ENCODE assay signal across 8 cellular contexts in the genomic region with DNA sequence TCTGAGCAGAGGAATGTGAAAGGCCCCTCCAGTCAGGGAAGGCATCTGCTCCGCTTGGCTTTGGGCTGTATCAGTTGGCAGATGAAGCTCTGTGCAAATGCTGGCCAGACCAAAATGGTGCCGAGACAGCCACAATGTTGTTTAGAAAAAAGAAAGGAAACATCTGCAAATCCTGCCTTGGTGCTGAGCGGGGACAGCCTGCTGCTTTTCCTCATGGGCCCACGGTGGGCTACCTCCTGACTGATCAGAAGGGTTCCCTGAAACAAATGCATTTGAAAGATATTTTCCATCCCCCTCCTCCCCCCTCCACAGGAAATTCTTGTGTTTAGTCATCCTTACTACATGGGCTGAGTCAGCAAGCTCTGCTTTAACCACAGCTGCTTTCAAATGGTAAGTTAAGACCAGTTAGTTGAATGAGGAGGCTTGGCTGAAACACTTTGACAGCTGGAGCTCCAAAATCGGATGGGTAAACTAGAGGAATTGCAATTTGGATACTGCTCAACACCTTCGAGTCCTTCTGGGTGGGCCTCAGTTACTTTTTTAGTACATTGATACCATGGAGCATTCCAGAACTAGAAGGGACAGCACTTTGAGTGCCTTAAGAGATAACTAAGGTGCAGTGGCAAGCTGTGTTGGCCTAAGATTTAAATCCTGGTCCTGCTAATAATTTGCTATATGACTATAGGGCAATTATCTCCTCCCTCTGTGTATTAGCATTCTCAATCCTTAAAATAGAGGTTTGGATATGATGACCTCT. TPM values are rescaled to one million over a fixed set of nuclear protein-coding genes. Genes with fewer than 3 reads are reported as not detected.
DNase-seq lines count a peak whose midpoint lies in the region; ATAC-seq and TF ChIP-seq lines count a peak whose summit lies in the region.

No MANE protein-coding gene starts in this region.

- peaks cover 0 to 66% of the 10 kb centered on the region in 2 donors for H3K27me3 ChIP-seq in breast epithelium

- H3K4me3 ChIP-seq in breast epithelium: no peak overlapping the region

- CTCF ChIA-PET in MCF 10A (lab: Yijun Ruan, JAX): interaction anchor here (0.7 to 1.4 kb wide), 3 partner anchors 18 to 131 kb away, joined by 3 to 4 read pairs (median 4); no protein-coding TSS in a partner anchor

- H3K27me3 Mint-ChIP-seq in MCF 10A (ENCODE audit: insufficient read depth, unreplicated experiment) (no peaks in the 10 kb centered on the region), endothelial cell (ENCODE audit: unreplicated experiment) (no peaks in the 10 kb centered on the region)

- POLR2A ChIA-PET in MCF 10A (lab: Yijun Ruan, JAX): interaction anchor here (0.6 to 3.1 kb wide), 6 partner anchors 14 to 141 kb away, joined by 3 to 13 read pairs (median 3); no protein-coding TSS in a partner anchor

- peaks cover 24% of the 10 kb centered on the region for H3K4me1 Mint-ChIP-seq in MCF 10A (ENCODE audit: insufficient read depth, unreplicated experiment)
- peaks cover 9% of the 10 kb centered on the region for H3K4me1 Mint-ChIP-seq in endothelial cell (ENCODE audit: unreplicated experiment)

- intact Hi-C loops in MCF 10A (cut with micrococcal nuclease) (loop anchor here (1.0 kb wide), 1 partner anchor 49 kb away; no protein-coding TSS in a partner anchor), breast epithelium (cut with DNase I; ENCODE audit: low total_unique reads) (no loop called here)

- H3K4me3 Mint-ChIP-seq in MCF 10A (ENCODE audit: unreplicated experiment) (peak overlapping the region; percentile 14), endothelial cell (ENCODE audit: unreplicated experiment) (no peak overlapping the region)

- DNase-seq in MCF 10A (ENCODE audit: unreplicated experiment) (peak; percentile 81), breast epithelium (ENCODE audit: low spot score in 2 of 2) (no peak), NOMO-1 treated with DMSO at 0.1 percent for 48 hours (lab: John Stamatoyannopoulos, UW; ENCODE audit: unreplicated experiment) (peak; percentile 31), endothelial cell (ENCODE audit: low spot score) (peak; percentile 4), SK-N-DZ (ENCODE audit: low spot score) (no peak), NCI-H345 treated with DMSO at 0.1 percent for 48 hours (lab: John Stamatoyannopoulos, UW; ENCODE audit: unreplicated experiment) (no peak)
- peak; percentile 1 for DNase-seq in stimulated activated CD4-positive, alpha-beta T cell treated with anti-CD3 and anti-CD28 coated beads, Interleukin-4, amount 100 ng/mL, for 4 hours

- H3K36me3 ChIP-seq in breast epithelium: no peaks in the 10 kb centered on the region

- no peaks in the 10 kb centered on the region for H3K4me1 ChIP-seq in breast epithelium

- H3K9me3 Mint-ChIP-seq in MCF 10A (ENCODE audit: unreplicated experiment) (no peaks in the 10 kb centered on the region), endothelial cell (ENCODE audit: unreplicated experiment) (no peaks in the 10 kb centered on the region)

- no TSS peak for BruUV-seq in MCF 10A (replicated peaks; lab: Mats Ljungman, UMichigan)

- no peak for TF ChIP-seq POLR2A in breast epithelium (IDR thresholded peaks at IDR 0.05)

- H3K27ac ChIP-seq in breast epithelium: peak overlapping the region in 1 of 2 donors; percentile 32

- peak; percentile 90 for ATAC-seq in HG02759 (IDR thresholded peaks at IDR 0.05; ENCODE audit: unreplicated experiment)

- TF ChIP-seq CTCF in MCF 10A (IDR thresholded peaks at IDR 0.05; ENCODE audit: unreplicated experiment) (no peak), breast epithelium (IDR thresholded peaks at IDR 0.05) (no peak), endothelial cell (IDR thresholded peaks at IDR 0.05; ENCODE audit: unreplicated experiment) (no peak)

- H3K27ac Mint-ChIP-seq in MCF 10A (ENCODE audit: low read depth, unreplicated experiment) (no peak overlapping the region), endothelial cell (ENCODE audit: unreplicated experiment) (peak overlapping the region; percentile 61)

- no peaks in the 10 kb centered on the region for H3K9me3 ChIP-seq in breast epithelium

- H3K36me3 Mint-ChIP-seq in MCF 10A (ENCODE audit: insufficient read depth, unreplicated experiment) (no peaks in the 10 kb centered on the region), endothelial cell (ENCODE audit: low read depth, unreplicated experiment) (no peaks in the 10 kb centered on the region)

RNA-seq across cellular contexts. Expression of gene PLAC1, which starts 36.0 kb away (rescaled TPM):
- total RNA-seq in MCF 10A (2022) (0.83 and 0.91 TPM in 2 replicates), breast epithelium (not detected), endothelial cell (ENCODE audit: unreplicated experiment) (0.72 TPM)
- polyA plus RNA-seq in SK-N-DZ (2014; cell fraction: cytosol; rRNA removed): 4.8 and 6.7 TPM in 2 replicates
- 1.0 and 2.4 TPM in 2 replicates for polyA plus RNA-seq in SK-N-DZ (2014; cell fraction: nucleus; rRNA removed)

Comparison
In these comparisons a context has a peak if more than half of its experiments do, and no peak if none do; other contexts are left out.
1. DNase-seq: peak in MCF 10A (single experiment), NOMO-1 treated with DMSO at 0.1 percent for 48 hours (single experiment), endothelial cell (single experiment) and stimulated activated CD4-positive, alpha-beta T cell treated with anti-CD3 and anti-CD28 coated beads, Interleukin-4, amount 100 ng/mL, for 4 hours (2 of 2); none in breast epithelium (0 of 2), SK-N-DZ (single experiment) and NCI-H345 treated with DMSO at 0.1 percent for 48 hours (single experiment).